19 cellular contexts compared by ENCODE assay signal in the genomic region with DNA sequence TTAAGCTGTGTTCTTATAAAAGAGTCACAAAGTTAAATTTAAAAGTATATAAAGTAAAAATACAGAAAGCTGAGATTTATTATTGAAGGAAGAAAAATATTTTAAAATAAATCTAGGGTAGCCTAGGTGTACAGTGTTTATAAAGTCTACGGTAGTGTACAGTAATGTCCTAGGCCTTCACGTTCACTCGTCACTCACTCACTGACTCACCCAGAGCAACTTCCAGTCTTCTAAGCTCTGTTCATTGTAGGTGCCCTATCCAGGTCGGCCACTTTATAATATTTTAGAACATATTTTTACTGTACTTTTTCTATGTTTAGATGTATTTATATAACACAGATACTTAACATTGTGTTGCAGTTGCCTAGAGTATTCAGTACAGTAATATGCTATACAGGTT. TPM values are rescaled to one million over a fixed set of nuclear protein-coding genes. Genes with fewer than 3 reads are reported as not detected.
DNase-seq lines count a peak whose midpoint lies in the region; FAIRE-seq and TF ChIP-seq lines count a peak whose summit lies in the region.
"Had no signal": no experiment of that assay in that cellular context is flagged by ENCODE, and none has a peak within 500 bp of the region (broad histone marks: within the 10 kb centered on the region; RNA-seq: fewer than 3 reads in every experiment).

No MANE protein-coding gene starts in this region.

- no peaks in the 10 kb centered on the region for H3K79me2 ChIP-seq in Karpas-422 (ENCODE audit: low read length)

- H3K9me3 ChIP-seq in Karpas-422 (ENCODE audit: low read length) = no peaks in the 10 kb centered on the region
- H3K9me3 ChIP-seq in kidney (ENCODE audit: control insufficient read depth in 1 of 2, low read length in 2 of 2) = no peaks in the 10 kb centered on the region

- H3K27me3 Mint-ChIP-seq in activated CD4-positive, alpha-beta T cell treated with anti-CD3 and anti-CD28 coated beads, Interleukin-2, amount 10 ng/mL, durations not matched to agents 7 days and 5 days = no peaks in the 10 kb centered on the region
- H3K27me3 Mint-ChIP-seq: IgD-negative memory B cell had no signal

- peaks cover 11% of the 10 kb centered on the region for H3K36me3 Mint-ChIP-seq in activated CD4-positive, alpha-beta T cell treated with anti-CD3 and anti-CD28 coated beads, Interleukin-2, amount 10 ng/mL, durations not matched to agents 7 days and 5 days (ENCODE audit: low read depth)
- H3K36me3 Mint-ChIP-seq: IgD-negative memory B cell had no signal

- H4K20me1 ChIP-seq in Karpas-422 (ENCODE audit: insufficient read depth, low read depth, low read length) = no peaks in the 10 kb centered on the region

- no peak overlapping the region for H3K4me2 ChIP-seq in Karpas-422 (ENCODE audit: low read depth, low read length, poor library complexity, severe bottlenecking)
- H3K4me2 ChIP-seq: PC-9 had no signal

- H2AFZ ChIP-seq in Karpas-422 (ENCODE audit: low read length) = no peak overlapping the region
- H2AFZ ChIP-seq: PC-9 had no signal

- TF ChIP-seq CTCF in choroid plexus epithelial cell (conservative IDR thresholded peaks at IDR 0.05; ENCODE audit: low read depth, low read length) (no peak), kidney (IDR thresholded peaks at IDR 0.05; ENCODE audit: borderline replicate concordance, extremely low read depth, insufficient read depth) (no peak)

- H3K36me3 ChIP-seq in Karpas-422 (ENCODE audit: insufficient read depth, low read length) (no peaks in the 10 kb centered on the region), kidney (ENCODE audit: control insufficient read depth in 1 of 2, insufficient read depth in 2 of 2, low read length in 2 of 2) (peaks cover 5 to 6% of the 10 kb centered on the region in 2 donors)

- peaks cover 9% of the 10 kb centered on the region for H3K4me1 ChIP-seq in Karpas-422 (ENCODE audit: low read length)
- no peaks in the 10 kb centered on the region for H3K4me1 ChIP-seq in kidney (ENCODE audit: control insufficient read depth in 1 of 2, insufficient read depth in 1 of 2, low read depth in 1 of 2, low read length in 2 of 2)

- peak; percentile 42 for FAIRE-seq in kidney (lab: Jason Lieb, UNC)
- FAIRE-seq: D721Med, HTR-8/SVneo had no signal

- H3K4me3 Mint-ChIP-seq in activated CD4-positive, alpha-beta T cell treated with anti-CD3 and anti-CD28 coated beads, Interleukin-2, amount 10 ng/mL, durations not matched to agents 7 days and 5 days = no peak overlapping the region
- H3K4me3 Mint-ChIP-seq: IgD-negative memory B cell had no signal

- intact Hi-C loops in kidney (cut with DNase I) = no loop called here

- POLR2A ChIA-PET in HEK293T (lab: Yijun Ruan, JAX) = interaction anchor here (1.1 to 3.1 kb wide), 5 partner anchors 11 to 122 kb away, joined by 3 to 24 read pairs (median 5); partner anchors contain the start of genes NDFIP2 and RBM26
- POLR2A ChIA-PET in activated CD4-positive, alpha-beta T cell treated with anti-CD3 and anti-CD28 coated beads, Interleukin-2, amount 10 ng/mL, durations not matched to agents 7 days and 5 days (lab: Charles Lee) = no interaction called here

- H3K27ac Mint-ChIP-seq in activated CD4-positive, alpha-beta T cell treated with anti-CD3 and anti-CD28 coated beads, Interleukin-2, amount 10 ng/mL, durations not matched to agents 7 days and 5 days = no peak overlapping the region
- H3K27ac Mint-ChIP-seq: IgD-negative memory B cell had no signal

- no peak overlapping the region for H3K9ac ChIP-seq in Karpas-422 (ENCODE audit: low read length)
- H3K9ac ChIP-seq in kidney (ENCODE audit: low read length in 2 of 2) = no peak overlapping the region

- peaks cover 29% of the 10 kb centered on the region for H3K4me1 Mint-ChIP-seq in activated CD4-positive, alpha-beta T cell treated with anti-CD3 and anti-CD28 coated beads, Interleukin-2, amount 10 ng/mL, durations not matched to agents 7 days and 5 days
- H3K4me1 Mint-ChIP-seq: IgD-negative memory B cell had no signal

- H3K27ac ChIP-seq in Karpas-422 (ENCODE audit: low read length) = no peak overlapping the region
- no peak overlapping the region for H3K27ac ChIP-seq in kidney (ENCODE audit: low read depth in 2 of 2, low read length in 2 of 2)
- H3K27ac ChIP-seq: C4-2B, HL-60, PC-9 had no signal

- H3K9me2 ChIP-seq in Karpas-422 (replicated peaks; ENCODE audit: insufficient read depth, low read length) = no peaks in the 10 kb centered on the region

- CTCF ChIA-PET in HEK293T (lab: Yijun Ruan, JAX) = interaction anchor here (0.5 to 2.4 kb wide), 9 partner anchors 12 to 550 kb away, joined by 3 to 17 read pairs (median 4); no protein-coding TSS in a partner anchor
- CTCF ChIA-PET in activated CD4-positive, alpha-beta T cell treated with anti-CD3 and anti-CD28 coated beads, Interleukin-2, amount 10 ng/mL, durations not matched to agents 7 days and 5 days (lab: Charles Lee) = interaction anchor here (0.9 to 1.6 kb wide), 6 partner anchors 11 to 105 kb away, joined by 3 to 5 read pairs (median 5); no protein-coding TSS in a partner anchor

- no peak overlapping the region for H3K4me3 ChIP-seq in Karpas-422 (ENCODE audit: low read length)
- no peak overlapping the region for H3K4me3 ChIP-seq in choroid plexus epithelial cell (ENCODE audit: low read depth, low read length)
- no peak overlapping the region for H3K4me3 ChIP-seq in kidney (ENCODE audit: low read length in 2 of 2)
- H3K4me3 ChIP-seq: PC-9 had no signal

- no peaks in the 10 kb centered on the region for H3K9me3 Mint-ChIP-seq in activated CD4-positive, alpha-beta T cell treated with anti-CD3 and anti-CD28 coated beads, Interleukin-2, amount 10 ng/mL, durations not matched to agents 7 days and 5 days
- H3K9me3 Mint-ChIP-seq: IgD-negative memory B cell had no signal

- DNase-seq in HEK293T (ENCODE audit: extremely low spot score) = no peak
- DNase-seq in Karpas-422 = peak; percentile 20
- peak; percentile 31 for DNase-seq in choroid plexus epithelial cell (ENCODE audit: low read depth)
- no peak for DNase-seq in kidney
- DNase-seq in Kasumi-1 (lab: John Stamatoyannopoulos, UW) = no peak
- DNase-seq in activated CD4-positive, alpha-beta T cell treated with anti-CD3 and anti-CD28 coated beads, Interleukin-2, amount 10 ng/mL, durations not matched to agents 7 days and 5 days = no peak
- no peak for DNase-seq in NCI-H510A treated with DMSO at 0.1 percent for 48 hours (lab: John Stamatoyannopoulos, UW)
- DNase-seq in activated CD4-positive, CD25-positive, alpha-beta regulatory T cell (lab: John Stamatoyannopoulos, UW) = no peak
- DNase-seq: AML-193, H7, NCI-H187, NCI-H2107, NCI-H510A, PC-9 had no signal

- H3K27me3 ChIP-seq in Karpas-422 (ENCODE audit: low read length) = no peaks in the 10 kb centered on the region

TF ChIP-seq in HEK293T, 16 proteins besides CTCF, POLR2A, EP300 and RAD21:
- TF ChIP-seq ZNF384 (IDR thresholded peaks at IDR 0.05) = no peak
- TF ChIP-seq HDGF (IDR thresholded peaks at IDR 0.05; ENCODE audit: borderline replicate concordance) = 0 out of 2 replicates have a peak, but pooled peaks have one; percentile 27

RNA-seq across cellular contexts. Expression of gene NDFIP2, which starts 47.4 kb away (rescaled TPM):
- 11.2 and 30.2 TPM in 2 replicates for total RNA-seq in Karpas-422 (2014; rRNA removed; shearing (Covaris generic); ENCODE audit: low replicate concordance)
- total RNA-seq in kidney = 52.2 TPM
- 28.7 TPM for polyA plus RNA-seq in kidney (ENCODE audit: insufficient read depth, low read depth, low replicate concordance)
- 10 to 100 TPM; 17.8 to 21.2 TPM for total RNA-seq in activated CD4-positive, alpha-beta T cell treated with anti-CD3 and anti-CD28 coated beads, Interleukin-2, amount 10 ng/mL, durations not matched to agents 7 days and 5 days
- polyA plus RNA-seq: IgD-negative memory B cell had no signal

Comparison
In these comparisons a context has a peak if more than half of its experiments do, and no peak if none do; other contexts are left out.
1. DNase-seq: peak in Karpas-422 (single experiment) and choroid plexus epithelial cell (single experiment); none in HEK293T (single experiment), kidney (single experiment), Kasumi-1 (0 of 2), activated CD4-positive, alpha-beta T cell treated with anti-CD3 and anti-CD28 coated beads, Interleukin-2, amount 10 ng/mL, durations not matched to agents 7 days and 5 days (single experiment), NCI-H510A treated with DMSO at 0.1 percent for 48 hours (single experiment) and activated CD4-positive, CD25-positive, alpha-beta regulatory T cell (0 of 4).